Comparison of ENCODE assay signal across 31 cellular contexts in the genomic region with DNA sequence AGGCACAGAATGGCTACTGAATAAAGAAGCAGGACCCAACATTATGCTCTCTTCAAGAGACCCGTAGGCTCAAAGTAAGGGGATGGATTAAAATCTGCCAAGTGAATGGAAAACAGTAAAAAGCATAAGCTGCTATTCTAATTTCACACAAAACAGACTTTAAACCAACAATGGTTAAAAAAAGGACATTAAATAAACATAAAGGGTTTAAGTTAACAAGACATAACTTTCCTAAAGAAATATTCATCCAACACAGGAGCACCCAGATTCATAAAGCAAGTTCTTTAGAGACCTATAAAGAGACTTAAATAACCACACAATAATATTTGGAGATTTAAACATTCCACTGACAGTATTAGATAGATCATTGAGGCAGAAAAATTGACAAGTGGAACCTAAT.
"Had no signal": no experiment of that assay in that cellular context is flagged by ENCODE, and none has a peak within 500 bp of the region (broad histone marks: within the 10 kb centered on the region; RNA-seq: fewer than 3 reads in every experiment).

No MANE protein-coding gene starts in this region.

- FAIRE-seq: astrocyte, bronchial epithelial cell had no signal

- H3K9me3 ChIP-seq: adrenal gland, ascending aorta, body of pancreas had no signal

- DNase-seq: activated effector memory CD4-positive, alpha-beta T cell treated with anti-CD3 and anti-CD28 coated beads, Interleukin-2, amount 50 U/mL, for 16 hours; activated gamma-delta T cell; activated gamma-delta T cell treated with Interleukin-2 at 50 U/mL for 16 hours; activated naive CD4-positive, alpha-beta T cell; activated naive CD4-positive, alpha-beta T cell treated with anti-CD3 and anti-CD28 coated beads for 36 hours; activated naive CD4-positive, alpha-beta T cell treated with anti-CD3 and anti-CD28 coated beads, Interleukin-2, amount 10 ng/mL, durations not matched to agents 7 days and 5 days; activated naive CD4-positive, alpha-beta T cell treated with anti-CD3 and anti-CD28 coated beads, Interleukin-2, amount 50 U/mL, for 16 hours; activated naive CD4-positive, alpha-beta T cell treated with Interleukin-2 at 50 U/mL for 16 hours; activated naive CD8-positive, alpha-beta T cell treated with anti-CD3 and anti-CD28 coated beads for 36 hours; activated naive CD8-positive, alpha-beta T cell treated with anti-CD3 and anti-CD28 coated beads, Interleukin-2, amount 10 ng/mL, durations not matched to agents 7 days and 5 days; activated naive CD8-positive, alpha-beta T cell treated with anti-CD3 and anti-CD28 coated beads, Interleukin-2, amount 50 U/mL, for 24 hours; activated T-cell treated with anti-CD3 and anti-CD28 coated beads, Interleukin-2, amount 50 U/mL, for 1 hour; activated T-cell treated with anti-CD3 and anti-CD28 coated beads, Interleukin-2, amount 50 U/mL, for 24 hours; activated T-cell treated with anti-CD3 and anti-CD28 coated beads, Interleukin-2, amount 50 U/mL, for 4 hours; activated T-cell treated with anti-CD3 and anti-CD28 coated beads, Interleukin-2, amount 50 U/mL, for 48 hours; activated T-cell treated with anti-CD3 and anti-CD28 coated beads, Interleukin-2, amount 50 U/mL, for 72 hours; adrenal gland; amniotic stem cell; amygdala; anterior cingulate cortex; aorta; body of pancreas; brain microvascular endothelial cell; caudate nucleus; central memory CD4-positive, alpha-beta T cell; cerebellar nuclear complex had no signal

- H3K4me1 ChIP-seq: adrenal gland, ascending aorta, body of pancreas, breast epithelium had no signal

- H3K27ac ChIP-seq: adrenal gland, ascending aorta, body of pancreas, brain microvascular endothelial cell, breast epithelium, cardiac muscle cell had no signal

- H3K27me3 ChIP-seq: adrenal gland, ascending aorta, body of pancreas, brain microvascular endothelial cell, breast epithelium, cardiac muscle cell had no signal

- H3K4me3 ChIP-seq: adrenal gland, ascending aorta, body of pancreas, breast epithelium, cardiac muscle cell had no signal

- H3K36me3 ChIP-seq: adrenal gland, ascending aorta, brain microvascular endothelial cell, breast epithelium, cardiac muscle cell had no signal
